Comparison of ENCODE assay signal across 9 cellular contexts in the genomic region with DNA sequence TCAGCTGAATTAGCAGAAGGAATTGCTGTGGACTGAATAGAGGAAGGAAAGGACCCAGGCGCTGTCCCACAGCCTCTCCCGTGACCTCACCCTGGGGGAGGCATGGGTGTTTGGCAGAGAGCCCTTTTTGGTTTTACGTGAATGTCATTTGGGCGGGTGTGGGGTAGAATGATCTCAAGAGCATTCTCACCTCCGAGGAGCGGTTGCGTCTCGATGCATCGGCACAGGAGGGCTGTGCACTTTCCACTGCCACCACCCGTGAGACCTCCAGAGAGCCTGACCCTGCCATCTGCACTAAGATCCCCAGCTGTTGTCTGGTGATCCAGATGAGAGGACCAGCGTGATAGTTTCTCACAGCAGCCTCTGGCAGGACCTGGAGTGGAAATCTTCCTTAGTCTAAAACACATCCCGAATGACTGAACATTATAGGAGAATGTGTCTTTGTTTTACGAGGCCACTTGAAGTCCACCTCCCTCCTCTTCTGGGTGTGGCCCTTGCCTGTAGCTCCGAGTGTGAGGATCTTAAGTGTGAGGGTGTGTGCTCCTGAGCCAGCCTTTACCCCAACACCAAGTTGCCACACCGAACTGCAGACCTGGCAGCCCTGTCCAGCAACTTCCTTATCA. TPM values are rescaled to one million over a fixed set of nuclear protein-coding genes. Genes with fewer than 3 reads are reported as not detected.
A peak's percentile ranks its signal among the peaks of the same experiment; 100 is the strongest.
DNase-seq lines count a peak whose midpoint lies in the region; ATAC-seq and TF ChIP-seq lines count a peak whose summit lies in the region.
"Had no signal": no experiment of that assay in that cellular context is flagged by ENCODE, and none has a peak within 500 bp of the region (broad histone marks: within the 10 kb centered on the region; RNA-seq: fewer than 3 reads in every experiment).

No MANE protein-coding gene starts in this region.

- POLR2A ChIA-PET in naive thymus-derived CD8-positive, alpha-beta T cell (lab: Charles Lee) = no interaction called here

- no peak for TF ChIP-seq EP300 in ovary (IDR thresholded peaks at IDR 0.05)

- H3K27me3 ChIP-seq in BLaER1 = no peaks in the 10 kb centered on the region
- no peaks in the 10 kb centered on the region for H3K27me3 ChIP-seq in ovary
- H3K27me3 ChIP-seq: hepatocyte had no signal

- no peak for TF ChIP-seq POLR2A in ovary (IDR thresholded peaks at IDR 0.05)

- intact Hi-C loops in ovary (cut with DNase I) = no loop called here

- peak overlapping the region; percentile 82 for H3K4me2 ChIP-seq in BLaER1
- H3K4me2 ChIP-seq: hepatocyte had no signal

- no peaks in the 10 kb centered on the region for H3K36me3 Mint-ChIP-seq in naive thymus-derived CD8-positive, alpha-beta T cell

- peaks cover 100% of the 10 kb centered on the region for H4K20me1 ChIP-seq in BLaER1

- no peaks in the 10 kb centered on the region for H3K9me3 Mint-ChIP-seq in naive thymus-derived CD8-positive, alpha-beta T cell

- ATAC-seq in esophagus mucosa = peak; percentile 48
- no peak for ATAC-seq in naive thymus-derived CD8-positive, alpha-beta T cell

- peak overlapping the region in 2 of 10 donors; percentile 26 to 39 for H3K4me3 Mint-ChIP-seq in naive thymus-derived CD8-positive, alpha-beta T cell

- no peak for TF ChIP-seq CTCF in ovary (IDR thresholded peaks at IDR 0.05)

- H3K36me3 ChIP-seq in BLaER1 = peaks cover 20% of the 10 kb centered on the region
- H3K36me3 ChIP-seq in ovary = no peaks in the 10 kb centered on the region

- H3K27ac Mint-ChIP-seq in naive thymus-derived CD8-positive, alpha-beta T cell = peak overlapping the region; percentile 12 to 90 (median 59)

- H3K9me3 ChIP-seq in BLaER1 (peaks cover 6% of the 10 kb centered on the region; the same call in 1 of the 2 replicates), ovary (no peaks in the 10 kb centered on the region)

- H3K4me1 ChIP-seq in BLaER1 (peaks cover 93% of the 10 kb centered on the region), ovary (ENCODE audit: insufficient read depth) (peaks cover 21% of the 10 kb centered on the region)

- peak; percentile 28 for DNase-seq in MV-4-11 (lab: John Stamatoyannopoulos, UW)
- no peak for DNase-seq in naive thymus-derived CD8-positive, alpha-beta T cell
- DNase-seq in superior temporal gyrus (ENCODE audit: extremely low spot score) = no peak
- DNase-seq in HT-29 (ENCODE audit: low spot score) = no peak
- DNase-seq in ovary = no peak
- no peak for DNase-seq in NCI-H2081 treated with DMSO at 0.1 percent for 48 hours (lab: John Stamatoyannopoulos, UW)

- peaks cover 22 to 69% (median 55%) of the 10 kb centered on the region in 4 donors for H3K4me1 Mint-ChIP-seq in naive thymus-derived CD8-positive, alpha-beta T cell

- H3K9ac ChIP-seq in BLaER1 = peak overlapping the region; percentile 57

- H3K4me3 ChIP-seq in BLaER1 (peak overlapping the region; percentile 31; the same call in 1 of the 2 replicates), ovary (no peak overlapping the region)
- H3K4me3 ChIP-seq: hepatocyte had no signal

- 47 to 48% (median 47%) methylated on average over 13 to 15 of the region's 15 CpGs for WGBS in ovary, 3 donors

- H3K27me3 Mint-ChIP-seq in naive thymus-derived CD8-positive, alpha-beta T cell = no peaks in the 10 kb centered on the region

- H3K27ac ChIP-seq in BLaER1 (peak overlapping the region; percentile 69), ovary (no peak overlapping the region)
- H3K27ac ChIP-seq: hepatocyte had no signal

RNA-seq across cellular contexts. Expression of gene FOXK2, which starts 29.3 kb away (rescaled TPM):
- total RNA-seq in esophagus mucosa (34.2 TPM), ovary (10 to 100 TPM; 27.2 to 67.6 (median 48.2) TPM)
- total RNA-seq in naive thymus-derived CD8-positive, alpha-beta T cell = 10 to 100 TPM; 54.6 to 58.4 TPM
- polyA plus RNA-seq in naive thymus-derived CD8-positive, alpha-beta T cell = 1 to 10 TPM; 3.2 to 5.7 (median 4.3) TPM
- total RNA-seq in HT-29 (2014; rRNA removed; shearing (Covaris generic)) = 52.8 and 58.1 TPM in 2 replicates
- polyA plus RNA-seq in ovary = 10 to 100 TPM; 19.1 to 28.8 TPM
